In genomic region chr1:183206538-183207117, GRCh38 we compare ENCODE assay signal across 21 cellular contexts. TPM values are rescaled to one million over a fixed set of nuclear protein-coding genes. Genes with fewer than 3 reads are reported as not detected.
DNase-seq lines count a peak whose midpoint lies in the region; ATAC-seq and TF ChIP-seq lines count a peak whose summit lies in the region.
"Had no signal": no experiment of that assay in that cellular context is flagged by ENCODE, and none has a peak within 500 bp of the region (broad histone marks: within the 10 kb centered on the region; RNA-seq: fewer than 3 reads in every experiment).

No MANE protein-coding gene starts in this region.

- H4K5ac ChIP-seq in IMR-90 (ENCODE audit: low read depth, low read length): no peak overlapping the region

- H3K18ac ChIP-seq in IMR-90 (ENCODE audit: low read depth, low read length): no peak overlapping the region; the same call in 1 of the 2 replicates

- in situ Hi-C loops in IMR-90 (cut with MboI; ENCODE audit: low sequenced_read_pairs): no loop called here

- H3K9ac ChIP-seq in IMR-90 (ENCODE audit: low read depth, low read length) (no peak overlapping the region), neural cell (ENCODE audit: low read length) (no peak overlapping the region)

- no peak for TF ChIP-seq POLR2A in IMR-90 (IDR thresholded peaks at IDR 0.05; ENCODE audit: low read depth, low read length)

- TF ChIP-seq RAD21 in IMR-90 (IDR thresholded peaks at IDR 0.05; ENCODE audit: low read length) (no peak), neural cell (conservative IDR thresholded peaks at IDR 0.05) (peak; percentile 40)

- H2AFZ ChIP-seq in IMR-90 (replicated peaks; ENCODE audit: low read length, poor library complexity): no peak overlapping the region
- H2AFZ ChIP-seq in neural cell (ENCODE audit: low read depth, low read length): no peak overlapping the region

- no peak overlapping the region for H2BK120ac ChIP-seq in IMR-90 (ENCODE audit: low read depth, low read length)

- CTCF ChIA-PET in IMR-90 (lab: Yijun Ruan, JAX): no interaction called here

- H3K27ac ChIP-seq in IMR-90 (ENCODE audit: insufficient read depth, low read length) (no peak overlapping the region), neural cell (ENCODE audit: low read length) (peak overlapping the region; percentile 25)
- H3K27ac ChIP-seq: HL-60 had no signal

- ATAC-seq in IMR-90 (ENCODE audit: low read depth): no peak
- no peak for ATAC-seq in GM21576 (IDR thresholded peaks at IDR 0.05; ENCODE audit: unreplicated experiment)
- ATAC-seq: HepG2 had no signal

- H3K4me2 ChIP-seq in IMR-90 (ENCODE audit: low read depth, low read length) (no peak overlapping the region), neural cell (ENCODE audit: low read length) (no peak overlapping the region)

- no peak overlapping the region for H3K56ac ChIP-seq in IMR-90 (ENCODE audit: extremely low read depth, insufficient read depth, low read length)

- WGBS in IMR-90 (ENCODE audit: extremely low coverage in 2 of 2, insufficient read length in 1 of 2), 2 experiments: no CpG with 5 or more reads among the region's 6 CpGs

- no peak for TF ChIP-seq EP300 in neural cell (conservative IDR thresholded peaks at IDR 0.05; ENCODE audit: poor library complexity, severe bottlenecking)

- H3K27me3 ChIP-seq in IMR-90 (ENCODE audit: control insufficient read depth, insufficient read depth, low read length) (no peaks in the 10 kb centered on the region), neural cell (ENCODE audit: insufficient read depth, low read depth, low read length) (no peaks in the 10 kb centered on the region)

- no peak overlapping the region for H2BK5ac ChIP-seq in IMR-90 (ENCODE audit: low read depth, low read length, poor library complexity, severe bottlenecking)

- DNase-seq in IMR-90 (no peak), NCI-H226 (peak; percentile 41), cardiac fibroblast (ENCODE audit: low read depth in 2 of 2) (peak; percentile 35 to 62), occipital lobe (lab: John Stamatoyannopoulos, UW) (no peak)
- no peak for DNase-seq in activated effector memory CD4-positive, alpha-beta T cell treated with anti-CD3 and anti-CD28 coated beads, Interleukin-2, amount 50 U/mL, for 16 hours
- DNase-seq: CD4-positive, CD25-positive, alpha-beta regulatory T cell; DMS79; GM23248; H9; KG1; NCI-H1105; NCI-H1694; NCI-H2081; NCI-H2227 treated with DMSO at 0.1 percent for 48 hours; NCI-H510A treated with DMSO at 0.1 percent for 48 hours; OCI-M1; Right ventricle myocardium superior had no signal

- no peak overlapping the region for H4K91ac ChIP-seq in IMR-90 (ENCODE audit: insufficient read depth, low read depth, low read length)

- TF ChIP-seq CTCF in IMR-90 (conservative IDR thresholded peaks at IDR 0.05; ENCODE audit: low read depth, low read length): no peak
- TF ChIP-seq CTCF in cardiac fibroblast (IDR thresholded peaks at IDR 0.05; ENCODE audit: low read depth, low read length): no peak
- peak; percentile 40 for TF ChIP-seq CTCF in neural cell (IDR thresholded peaks at IDR 0.05; ENCODE audit: poor library complexity, severe bottlenecking)

- H3K36me3 ChIP-seq in IMR-90 (ENCODE audit: control insufficient read depth, insufficient read depth, low read length) (no peaks in the 10 kb centered on the region), neural cell (ENCODE audit: insufficient read depth, low read length) (no peaks in the 10 kb centered on the region)

- H3F3A ChIP-seq in neural cell (ENCODE audit: insufficient read depth, low read length, poor library complexity, severe bottlenecking): no peaks in the 10 kb centered on the region

- 0 out of 2 replicates have a peak, but pooled peaks cover 6% of the 10 kb centered on the region for H3K9me1 ChIP-seq in IMR-90 (ENCODE audit: insufficient read depth, low read length)

- no peaks in the 10 kb centered on the region for H3K9me2 ChIP-seq in neural cell (ENCODE audit: insufficient read depth, low read length)

- H4K20me1 ChIP-seq in IMR-90 (ENCODE audit: insufficient read depth, low read length): no peaks in the 10 kb centered on the region
- H4K20me1 ChIP-seq in neural cell (ENCODE audit: insufficient read depth): no peaks in the 10 kb centered on the region

- no peak overlapping the region for H2AK9ac ChIP-seq in IMR-90 (replicated peaks; ENCODE audit: low read depth, low read length, poor library complexity)

- H3K9me3 ChIP-seq in IMR-90 (ENCODE audit: control insufficient read depth, insufficient read depth, low read length) (no peaks in the 10 kb centered on the region), neural cell (ENCODE audit: low read length) (no peaks in the 10 kb centered on the region)

- H3K4me3 ChIP-seq in IMR-90 (ENCODE audit: insufficient read depth, low read depth, low read length) (no peak overlapping the region), cardiac fibroblast (replicated peaks in 1 of 2; ENCODE audit: low read depth in 2 of 2, low read length in 2 of 2) (no peak overlapping the region), neural cell (ENCODE audit: low read length) (no peak overlapping the region)
- H3K4me3 ChIP-seq: GM23248 had no signal

- no peak overlapping the region for H3K4ac ChIP-seq in IMR-90 (ENCODE audit: low read depth, low read length)

- POLR2A ChIA-PET in IMR-90 (lab: Charles Lee; ENCODE audit: unreplicated experiment): no interaction called here

- H2AK5ac ChIP-seq in IMR-90 (ENCODE audit: low read depth, low read length): peak overlapping the region; percentile 48; the same call in 1 of the 2 replicates

- dilution Hi-C loops in IMR-90 (cut with HindIII; ENCODE audit: low sequenced_read_pairs, unreplicated experiment): no loop called here

- no peak overlapping the region for H2BK15ac ChIP-seq in IMR-90 (ENCODE audit: low read depth, low read length)

- H3K79me2 ChIP-seq in neural cell (replicated peaks; ENCODE audit: insufficient read depth, low read length): no peaks in the 10 kb centered on the region

- no peak overlapping the region for H2BK20ac ChIP-seq in IMR-90 (ENCODE audit: low read depth, low read length)

- no TSS peak for BruUV-seq in IMR-90 (replicated peaks; lab: Mats Ljungman, UMichigan)

- no peak overlapping the region for H3K14ac ChIP-seq in IMR-90 (replicated peaks; ENCODE audit: low read depth, low read length)

- H3K4me1 ChIP-seq in IMR-90 (ENCODE audit: control insufficient read depth, insufficient read depth, low read length): peaks cover 4% of the 10 kb centered on the region; the same call in 1 of the 2 replicates

- H4K8ac ChIP-seq in IMR-90 (ENCODE audit: low read depth in 2 of 2, low read length in 2 of 2): no peak overlapping the region

- intact Hi-C loops in IMR-90 (cut with micrococcal nuclease): no loop called here

- no peaks in the 10 kb centered on the region for H3K79me1 ChIP-seq in IMR-90 (ENCODE audit: low read depth in 1 of 2, low read length in 2 of 2)

- no peak overlapping the region for H3K23ac ChIP-seq in IMR-90 (ENCODE audit: low read depth, low read length)

TF ChIP-seq in IMR-90, 13 proteins besides CTCF, POLR2A, EP300 and RAD21:
- TF ChIP-seq, protein P1, sequence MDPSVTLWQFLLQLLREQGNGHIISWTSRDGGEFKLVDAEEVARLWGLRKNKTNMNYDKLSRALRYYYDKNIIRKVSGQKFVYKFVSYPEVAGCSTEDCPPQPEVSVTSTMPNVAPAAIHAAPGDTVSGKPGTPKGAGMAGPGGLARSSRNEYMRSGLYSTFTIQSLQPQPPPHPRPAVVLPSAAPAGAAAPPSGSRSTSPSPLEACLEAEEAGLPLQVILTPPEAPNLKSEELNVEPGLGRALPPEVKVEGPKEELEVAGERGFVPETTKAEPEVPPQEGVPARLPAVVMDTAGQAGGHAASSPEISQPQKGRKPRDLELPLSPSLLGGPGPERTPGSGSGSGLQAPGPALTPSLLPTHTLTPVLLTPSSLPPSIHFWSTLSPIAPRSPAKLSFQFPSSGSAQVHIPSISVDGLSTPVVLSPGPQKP (IDR thresholded peaks at IDR 0.05; ENCODE audit: borderline replicate concordance, low read depth, low read length): no peak
- TF ChIP-seq NFE2L2 (IDR thresholded peaks at IDR 0.05; ENCODE audit: low read depth, low read length): no peak

TF ChIP-seq in neural cell, 6 proteins besides CTCF, POLR2A, EP300 and RAD21:
- peak; percentile 28 for TF ChIP-seq SMC3 (conservative IDR thresholded peaks at IDR 0.05; ENCODE audit: poor library complexity)
- TF ChIP-seq POLR2AphosphoS5 (IDR thresholded peaks at IDR 0.05): no peak
- TF ChIP-seq, protein P2, sequence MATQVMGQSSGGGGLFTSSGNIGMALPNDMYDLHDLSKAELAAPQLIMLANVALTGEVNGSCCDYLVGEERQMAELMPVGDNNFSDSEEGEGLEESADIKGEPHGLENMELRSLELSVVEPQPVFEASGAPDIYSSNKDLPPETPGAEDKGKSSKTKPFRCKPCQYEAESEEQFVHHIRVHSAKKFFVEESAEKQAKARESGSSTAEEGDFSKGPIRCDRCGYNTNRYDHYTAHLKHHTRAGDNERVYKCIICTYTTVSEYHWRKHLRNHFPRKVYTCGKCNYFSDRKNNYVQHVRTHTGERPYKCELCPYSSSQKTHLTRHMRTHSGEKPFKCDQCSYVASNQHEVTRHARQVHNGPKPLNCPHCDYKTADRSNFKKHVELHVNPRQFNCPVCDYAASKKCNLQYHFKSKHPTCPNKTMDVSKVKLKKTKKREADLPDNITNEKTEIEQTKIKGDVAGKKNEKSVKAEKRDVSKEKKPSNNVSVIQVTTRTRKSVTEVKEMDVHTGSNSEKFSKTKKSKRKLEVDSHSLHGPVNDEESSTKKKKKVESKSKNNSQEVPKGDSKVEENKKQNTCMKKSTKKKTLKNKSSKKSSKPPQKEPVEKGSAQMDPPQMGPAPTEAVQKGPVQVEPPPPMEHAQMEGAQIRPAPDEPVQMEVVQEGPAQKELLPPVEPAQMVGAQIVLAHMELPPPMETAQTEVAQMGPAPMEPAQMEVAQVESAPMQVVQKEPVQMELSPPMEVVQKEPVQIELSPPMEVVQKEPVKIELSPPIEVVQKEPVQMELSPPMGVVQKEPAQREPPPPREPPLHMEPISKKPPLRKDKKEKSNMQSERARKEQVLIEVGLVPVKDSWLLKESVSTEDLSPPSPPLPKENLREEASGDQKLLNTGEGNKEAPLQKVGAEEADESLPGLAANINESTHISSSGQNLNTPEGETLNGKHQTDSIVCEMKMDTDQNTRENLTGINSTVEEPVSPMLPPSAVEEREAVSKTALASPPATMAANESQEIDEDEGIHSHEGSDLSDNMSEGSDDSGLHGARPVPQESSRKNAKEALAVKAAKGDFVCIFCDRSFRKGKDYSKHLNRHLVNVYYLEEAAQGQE (IDR thresholded peaks at IDR 0.05; ENCODE audit: borderline replicate concordance): no peak
- TF ChIP-seq EZH2 (IDR thresholded peaks at IDR 0.05; ENCODE audit: borderline replicate concordance, insufficient read depth, low read length, poor library complexity, severe bottlenecking): no peak
TF ChIP-seq in neural cell: peak in this region for 1.

RNA-seq across cellular contexts. Expression of gene LAMC2, which starts 20.6 kb away (rescaled TPM):
- total RNA-seq in IMR-90 (2012; rRNA removed) (2.2 and 2.3 TPM in 2 replicates), occipital lobe (0.16 TPM)
- polyA plus RNA-seq in IMR-90 (2012; rRNA removed) (2.6 and 2.8 TPM in 2 replicates), neural cell (0.67 and 1.2 TPM in 2 replicates)
- 1.4 TPM in 2 replicates for polyA plus RNA-seq in IMR-90 (2012; cell fraction: cytosol; rRNA removed)
- polyA plus RNA-seq in IMR-90 (2012; cell fraction: nucleus; rRNA removed; ENCODE audit: low replicate concordance): 1.1 and 2.6 TPM in 2 replicates
- 1.5 and 1.6 TPM in 2 replicates for polyA minus RNA-seq in neural cell
- total RNA-seq: CD4-positive, CD25-positive, alpha-beta regulatory T cell; HepG2 had no signal
- polyA plus RNA-seq: CD4-positive, CD25-positive, alpha-beta regulatory T cell had no signal

Comparison
In these comparisons a context has a peak if more than half of its experiments do, and no peak if none do; other contexts are left out.
1. DNase-seq: peak in NCI-H226 (single experiment) and cardiac fibroblast (2 of 2); none in IMR-90 (single experiment), occipital lobe (single experiment) and activated effector memory CD4-positive, alpha-beta T cell treated with anti-CD3 and anti-CD28 coated beads, Interleukin-2, amount 50 U/mL, for 16 hours (single experiment).